ENCODE assay signal across 2 cellular contexts in the genomic region with DNA sequence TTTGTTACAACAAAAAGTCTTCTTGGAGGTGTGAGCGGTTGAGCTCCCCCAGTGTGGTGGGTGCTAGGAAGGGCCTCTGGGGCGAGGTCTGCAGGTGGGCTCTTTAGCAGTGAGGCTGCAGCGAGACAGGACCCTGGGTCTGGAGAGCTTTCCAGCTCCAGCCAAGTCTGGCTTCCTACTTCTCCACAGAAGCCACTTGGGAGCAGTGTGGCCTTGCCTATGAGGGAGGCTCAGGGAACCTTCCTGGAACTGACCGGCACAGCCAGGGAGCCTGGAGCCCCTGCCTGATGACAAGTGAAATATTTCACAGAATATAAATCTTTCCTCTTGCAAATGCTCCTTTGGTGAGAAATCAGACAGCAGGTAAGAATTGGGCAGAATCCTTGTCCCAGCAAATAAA.
TF ChIP-seq lines count a peak whose summit lies in the region.

No MANE protein-coding gene starts in this region.

TF ChIP-seq in A549, 52 proteins besides CTCF, POLR2A, EP300 and RAD21 (continued from another document):
- TF ChIP-seq, protein P1, sequence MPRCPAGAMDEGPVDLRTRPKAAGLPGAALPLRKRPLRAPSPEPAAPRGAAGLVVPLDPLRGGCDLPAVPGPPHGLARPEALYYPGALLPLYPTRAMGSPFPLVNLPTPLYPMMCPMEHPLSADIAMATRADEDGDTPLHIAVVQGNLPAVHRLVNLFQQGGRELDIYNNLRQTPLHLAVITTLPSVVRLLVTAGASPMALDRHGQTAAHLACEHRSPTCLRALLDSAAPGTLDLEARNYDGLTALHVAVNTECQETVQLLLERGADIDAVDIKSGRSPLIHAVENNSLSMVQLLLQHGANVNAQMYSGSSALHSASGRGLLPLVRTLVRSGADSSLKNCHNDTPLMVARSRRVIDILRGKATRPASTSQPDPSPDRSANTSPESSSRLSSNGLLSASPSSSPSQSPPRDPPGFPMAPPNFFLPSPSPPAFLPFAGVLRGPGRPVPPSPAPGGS (IDR thresholded peaks at IDR 0.05): no peak
- TF ChIP-seq FOSL2 (IDR thresholded peaks at IDR 0.05) (no peak), FOSL2 (CRISPR knock-in tag; IDR thresholded peaks at IDR 0.05) (no peak)

TF ChIP-seq in liver, 16 proteins besides CTCF, POLR2A, EP300 and RAD21 (continued from another document):
- TF ChIP-seq, protein P2, sequence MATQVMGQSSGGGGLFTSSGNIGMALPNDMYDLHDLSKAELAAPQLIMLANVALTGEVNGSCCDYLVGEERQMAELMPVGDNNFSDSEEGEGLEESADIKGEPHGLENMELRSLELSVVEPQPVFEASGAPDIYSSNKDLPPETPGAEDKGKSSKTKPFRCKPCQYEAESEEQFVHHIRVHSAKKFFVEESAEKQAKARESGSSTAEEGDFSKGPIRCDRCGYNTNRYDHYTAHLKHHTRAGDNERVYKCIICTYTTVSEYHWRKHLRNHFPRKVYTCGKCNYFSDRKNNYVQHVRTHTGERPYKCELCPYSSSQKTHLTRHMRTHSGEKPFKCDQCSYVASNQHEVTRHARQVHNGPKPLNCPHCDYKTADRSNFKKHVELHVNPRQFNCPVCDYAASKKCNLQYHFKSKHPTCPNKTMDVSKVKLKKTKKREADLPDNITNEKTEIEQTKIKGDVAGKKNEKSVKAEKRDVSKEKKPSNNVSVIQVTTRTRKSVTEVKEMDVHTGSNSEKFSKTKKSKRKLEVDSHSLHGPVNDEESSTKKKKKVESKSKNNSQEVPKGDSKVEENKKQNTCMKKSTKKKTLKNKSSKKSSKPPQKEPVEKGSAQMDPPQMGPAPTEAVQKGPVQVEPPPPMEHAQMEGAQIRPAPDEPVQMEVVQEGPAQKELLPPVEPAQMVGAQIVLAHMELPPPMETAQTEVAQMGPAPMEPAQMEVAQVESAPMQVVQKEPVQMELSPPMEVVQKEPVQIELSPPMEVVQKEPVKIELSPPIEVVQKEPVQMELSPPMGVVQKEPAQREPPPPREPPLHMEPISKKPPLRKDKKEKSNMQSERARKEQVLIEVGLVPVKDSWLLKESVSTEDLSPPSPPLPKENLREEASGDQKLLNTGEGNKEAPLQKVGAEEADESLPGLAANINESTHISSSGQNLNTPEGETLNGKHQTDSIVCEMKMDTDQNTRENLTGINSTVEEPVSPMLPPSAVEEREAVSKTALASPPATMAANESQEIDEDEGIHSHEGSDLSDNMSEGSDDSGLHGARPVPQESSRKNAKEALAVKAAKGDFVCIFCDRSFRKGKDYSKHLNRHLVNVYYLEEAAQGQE (IDR thresholded peaks at IDR 0.05): no peak
- TF ChIP-seq NR2F2 (IDR thresholded peaks at IDR 0.05) (no peak), RXRA (IDR thresholded peaks at IDR 0.05) (no peak), JUND (IDR thresholded peaks at IDR 0.05) (no peak)
